1 cellular context compared by ENCODE assay signal in the genomic region with DNA sequence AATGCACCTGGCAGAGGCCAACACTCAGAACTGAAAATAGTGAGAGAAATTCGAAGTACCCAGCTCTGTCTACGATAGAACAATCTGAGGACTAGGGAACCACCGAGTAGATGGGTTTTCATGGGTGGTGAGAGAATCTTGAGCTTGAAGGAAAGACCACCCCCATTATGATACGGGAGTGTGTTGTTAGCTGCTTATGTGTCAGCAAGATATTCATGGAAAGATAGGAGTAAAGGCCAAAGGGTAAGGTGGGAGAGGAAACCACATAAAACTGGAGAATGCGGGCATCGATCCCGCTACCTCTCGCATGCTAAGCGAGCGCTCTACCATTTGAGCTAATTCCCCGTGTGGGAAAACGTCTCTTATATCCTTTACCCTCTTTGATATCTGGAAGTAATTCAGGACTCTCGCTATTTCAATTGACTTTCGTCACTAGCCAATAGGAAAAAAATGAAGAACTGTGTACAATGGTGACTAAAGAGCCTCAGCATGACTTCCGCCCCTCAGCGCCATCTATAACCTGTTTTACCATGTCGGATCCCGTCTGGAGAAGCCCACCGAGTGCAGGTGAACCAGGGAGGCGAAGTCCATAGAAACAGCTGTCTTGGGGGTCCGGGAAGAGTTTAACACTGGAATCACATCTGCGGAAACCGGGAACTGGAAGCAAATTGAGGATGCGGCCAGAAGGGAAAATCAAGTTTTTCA.
TF ChIP-seq lines count a peak whose summit lies in the region.

No MANE protein-coding gene starts in this region.

TF ChIP-seq in HepG2, 621 proteins besides CTCF, POLR2A, EP300 and RAD21 (continued from another document and continues in another):
- TF ChIP-seq ZNF841 (CRISPR knock-in tag; IDR thresholded peaks at IDR 0.05; ENCODE audit: borderline replicate concordance) (0 out of 2 replicates have a peak, but pooled peaks have one; percentile 36), HIVEP1 (CRISPR knock-in tag; IDR thresholded peaks at IDR 0.05) (0 out of 2 replicates have a peak, but pooled peaks have one; percentile 35), MXD4 (CRISPR knock-in tag; IDR thresholded peaks at IDR 0.05) (peak; percentile 59; the same call in 1 of the 2 replicates), ZNF329 (CRISPR knock-in tag; IDR thresholded peaks at IDR 0.05; ENCODE audit: low read depth) (0 out of 2 replicates have a peak, but pooled peaks have one; percentile 65), TCF7L2 (IDR thresholded peaks at IDR 0.05; ENCODE audit: low read depth, low read length) (no peak), ZNF33B (CRISPR knock-in tag; IDR thresholded peaks at IDR 0.05) (peak; percentile 52; the same call in 1 of the 2 replicates), ZNF431 (CRISPR knock-in tag; IDR thresholded peaks at IDR 0.05; ENCODE audit: borderline replicate concordance, low read depth) (peak; percentile 77; the same call in 1 of the 2 replicates), MIER3 (CRISPR knock-in tag; IDR thresholded peaks at IDR 0.05; ENCODE audit: borderline replicate concordance) (peak; percentile 97), SRSF4 (IDR thresholded peaks at IDR 0.05; ENCODE audit: low read depth, low read length, poor library complexity, severe bottlenecking) (no peak), MEF2D (CRISPR knock-in tag; IDR thresholded peaks at IDR 0.05) (peak; percentile 26; the same call in 1 of the 2 replicates), PHF8 (CRISPR knock-in tag; IDR thresholded peaks at IDR 0.05) (peak; percentile 53; the same call in 1 of the 2 replicates), HNRNPK (IDR thresholded peaks at IDR 0.05; ENCODE audit: low read depth, low read length, poor library complexity, severe bottlenecking) (no peak), SRY (CRISPR knock-in tag; IDR thresholded peaks at IDR 0.05) (no peak), HOMEZ (CRISPR knock-in tag; IDR thresholded peaks at IDR 0.05; ENCODE audit: low read depth) (peak; percentile 67; the same call in 1 of the 2 replicates), JUND (CRISPR knock-in tag; IDR thresholded peaks at IDR 0.05) (peak; percentile 77), FOXP1 (IDR thresholded peaks at IDR 0.05) (peak; percentile 10; the same call in 1 of the 2 replicates), FOXP1 (CRISPR knock-in tag; IDR thresholded peaks at IDR 0.05) (peak; percentile 53), ZFY (CRISPR knock-in tag; IDR thresholded peaks at IDR 0.05) (peak; percentile 45), ZSCAN25 (CRISPR knock-in tag; IDR thresholded peaks at IDR 0.05) (peak; percentile 57; the same call in 1 of the 2 replicates), ZNF34 (CRISPR knock-in tag; IDR thresholded peaks at IDR 0.05; ENCODE audit: borderline replicate concordance) (no peak), PREB (CRISPR knock-in tag; IDR thresholded peaks at IDR 0.05) (no peak), NFYB (CRISPR knock-in tag; IDR thresholded peaks at IDR 0.05) (peak; percentile 66), IKZF4 (CRISPR knock-in tag; IDR thresholded peaks at IDR 0.05; ENCODE audit: borderline replicate concordance, low read depth, not compliant biosample characterization) (no peak), ZBTB7A (CRISPR knock-in tag; IDR thresholded peaks at IDR 0.05) (peak; percentile 93), ZNF138 (CRISPR knock-in tag; IDR thresholded peaks at IDR 0.05; ENCODE audit: low read depth) (0 out of 2 replicates have a peak, but pooled peaks have one; percentile 38), HIC2 (CRISPR knock-in tag; IDR thresholded peaks at IDR 0.05; ENCODE audit: low read depth) (no peak), ZNF629 (CRISPR knock-in tag; conservative IDR thresholded peaks at IDR 0.05) (peak; percentile 64), ZSCAN30 (CRISPR knock-in tag; IDR thresholded peaks at IDR 0.05) (no peak; the same call in 1 of the 2 replicates), ZFP82 (CRISPR knock-in tag; IDR thresholded peaks at IDR 0.05; ENCODE audit: borderline replicate concordance) (peak; percentile 79), MBD4 (IDR thresholded peaks at IDR 0.05; ENCODE audit: borderline replicate concordance, low read length) (no peak), POGK (CRISPR knock-in tag; conservative IDR thresholded peaks at IDR 0.05) (no peak), NCOA5 (CRISPR knock-in tag; IDR thresholded peaks at IDR 0.05) (no peak), ZNF3 (CRISPR knock-in tag; IDR thresholded peaks at IDR 0.05) (0 out of 2 replicates have a peak, but pooled peaks have one; percentile 73), HOXA5 (CRISPR knock-in tag; IDR thresholded peaks at IDR 0.05) (peak; percentile 61; the same call in 1 of the 2 replicates), RBM22 (optimal IDR thresholded peaks at IDR 0.05; ENCODE audit: low read length) (peak; percentile 97), TOE1 (CRISPR knock-in tag; IDR thresholded peaks at IDR 0.05) (peak; percentile 87; the same call in 1 of the 2 replicates), SIX4 (CRISPR knock-in tag; IDR thresholded peaks at IDR 0.05) (peak; percentile 83), KAT8 (CRISPR knock-in tag; IDR thresholded peaks at IDR 0.05) (peak; percentile 85), KLF13 (CRISPR knock-in tag; IDR thresholded peaks at IDR 0.05) (no peak), CREBL2 (CRISPR knock-in tag; IDR thresholded peaks at IDR 0.05; ENCODE audit: borderline replicate concordance) (peak; percentile 57; the same call in 1 of the 2 replicates), ZNF24 (IDR thresholded peaks at IDR 0.05) (peak; percentile 98), SETDB1 (CRISPR knock-in tag; IDR thresholded peaks at IDR 0.05; ENCODE audit: borderline replicate concordance) (no peak), FOXA1 (IDR thresholded peaks at IDR 0.05) (no peak), FOXA1 (CRISPR knock-in tag; IDR thresholded peaks at IDR 0.05) (peak; percentile 59)
- TF ChIP-seq, protein P1, sequence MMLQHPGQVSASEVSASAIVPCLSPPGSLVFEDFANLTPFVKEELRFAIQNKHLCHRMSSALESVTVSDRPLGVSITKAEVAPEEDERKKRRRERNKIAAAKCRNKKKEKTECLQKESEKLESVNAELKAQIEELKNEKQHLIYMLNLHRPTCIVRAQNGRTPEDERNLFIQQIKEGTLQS (CRISPR knock-in tag; IDR thresholded peaks at IDR 0.05) = no peak; the same call in 1 of the 2 replicates
- TF ChIP-seq, protein P2, sequence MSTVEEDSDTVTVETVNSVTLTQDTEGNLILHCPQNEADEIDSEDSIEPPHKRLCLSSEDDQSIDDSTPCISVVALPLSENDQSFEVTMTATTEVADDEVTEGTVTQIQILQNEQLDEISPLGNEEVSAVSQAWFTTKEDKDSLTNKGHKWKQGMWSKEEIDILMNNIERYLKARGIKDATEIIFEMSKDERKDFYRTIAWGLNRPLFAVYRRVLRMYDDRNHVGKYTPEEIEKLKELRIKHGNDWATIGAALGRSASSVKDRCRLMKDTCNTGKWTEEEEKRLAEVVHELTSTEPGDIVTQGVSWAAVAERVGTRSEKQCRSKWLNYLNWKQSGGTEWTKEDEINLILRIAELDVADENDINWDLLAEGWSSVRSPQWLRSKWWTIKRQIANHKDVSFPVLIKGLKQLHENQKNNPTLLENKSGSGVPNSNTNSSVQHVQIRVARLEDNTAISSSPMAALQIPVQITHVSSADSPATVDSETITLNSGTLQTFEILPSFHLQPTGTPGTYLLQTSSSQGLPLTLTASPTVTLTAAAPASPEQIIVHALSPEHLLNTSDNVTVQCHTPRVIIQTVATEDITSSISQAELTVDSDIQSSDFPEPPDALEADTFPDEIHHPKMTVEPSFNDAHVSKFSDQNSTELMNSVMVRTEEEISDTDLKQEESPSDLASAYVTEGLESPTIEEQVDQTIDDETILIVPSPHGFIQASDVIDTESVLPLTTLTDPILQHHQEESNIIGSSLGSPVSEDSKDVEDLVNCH (CRISPR knock-in tag; IDR thresholded peaks at IDR 0.05) = no peak
- TF ChIP-seq, protein P3, sequence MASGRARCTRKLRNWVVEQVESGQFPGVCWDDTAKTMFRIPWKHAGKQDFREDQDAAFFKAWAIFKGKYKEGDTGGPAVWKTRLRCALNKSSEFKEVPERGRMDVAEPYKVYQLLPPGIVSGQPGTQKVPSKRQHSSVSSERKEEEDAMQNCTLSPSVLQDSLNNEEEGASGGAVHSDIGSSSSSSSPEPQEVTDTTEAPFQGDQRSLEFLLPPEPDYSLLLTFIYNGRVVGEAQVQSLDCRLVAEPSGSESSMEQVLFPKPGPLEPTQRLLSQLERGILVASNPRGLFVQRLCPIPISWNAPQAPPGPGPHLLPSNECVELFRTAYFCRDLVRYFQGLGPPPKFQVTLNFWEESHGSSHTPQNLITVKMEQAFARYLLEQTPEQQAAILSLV (CRISPR knock-in tag; IDR thresholded peaks at IDR 0.05; ENCODE audit: borderline replicate concordance) = no peak; the same call in 1 of the 2 replicates
- TF ChIP-seq, protein P4, sequence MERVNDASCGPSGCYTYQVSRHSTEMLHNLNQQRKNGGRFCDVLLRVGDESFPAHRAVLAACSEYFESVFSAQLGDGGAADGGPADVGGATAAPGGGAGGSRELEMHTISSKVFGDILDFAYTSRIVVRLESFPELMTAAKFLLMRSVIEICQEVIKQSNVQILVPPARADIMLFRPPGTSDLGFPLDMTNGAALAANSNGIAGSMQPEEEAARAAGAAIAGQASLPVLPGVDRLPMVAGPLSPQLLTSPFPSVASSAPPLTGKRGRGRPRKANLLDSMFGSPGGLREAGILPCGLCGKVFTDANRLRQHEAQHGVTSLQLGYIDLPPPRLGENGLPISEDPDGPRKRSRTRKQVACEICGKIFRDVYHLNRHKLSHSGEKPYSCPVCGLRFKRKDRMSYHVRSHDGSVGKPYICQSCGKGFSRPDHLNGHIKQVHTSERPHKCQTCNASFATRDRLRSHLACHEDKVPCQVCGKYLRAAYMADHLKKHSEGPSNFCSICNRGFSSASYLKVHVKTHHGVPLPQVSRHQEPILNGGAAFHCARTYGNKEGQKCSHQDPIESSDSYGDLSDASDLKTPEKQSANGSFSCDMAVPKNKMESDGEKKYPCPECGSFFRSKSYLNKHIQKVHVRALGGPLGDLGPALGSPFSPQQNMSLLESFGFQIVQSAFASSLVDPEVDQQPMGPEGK (CRISPR knock-in tag; IDR thresholded peaks at IDR 0.05) = peak; percentile 68
- TF ChIP-seq, protein P5, sequence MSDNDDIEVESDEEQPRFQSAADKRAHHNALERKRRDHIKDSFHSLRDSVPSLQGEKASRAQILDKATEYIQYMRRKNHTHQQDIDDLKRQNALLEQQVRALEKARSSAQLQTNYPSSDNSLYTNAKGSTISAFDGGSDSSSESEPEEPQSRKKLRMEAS (IDR thresholded peaks at IDR 0.05) = peak; percentile 24; the same call in 1 of the 2 replicates
- TF ChIP-seq, protein P6, sequence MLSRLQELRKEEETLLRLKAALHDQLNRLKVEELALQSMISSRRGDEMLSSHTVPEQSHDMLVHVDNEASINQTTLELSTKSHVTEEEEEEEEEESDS (CRISPR knock-in tag; IDR thresholded peaks at IDR 0.05; ENCODE audit: borderline replicate concordance) = 0 out of 2 replicates have a peak, but pooled peaks have one; percentile 40
